1 cellular context compared by ENCODE assay signal in the genomic region with DNA sequence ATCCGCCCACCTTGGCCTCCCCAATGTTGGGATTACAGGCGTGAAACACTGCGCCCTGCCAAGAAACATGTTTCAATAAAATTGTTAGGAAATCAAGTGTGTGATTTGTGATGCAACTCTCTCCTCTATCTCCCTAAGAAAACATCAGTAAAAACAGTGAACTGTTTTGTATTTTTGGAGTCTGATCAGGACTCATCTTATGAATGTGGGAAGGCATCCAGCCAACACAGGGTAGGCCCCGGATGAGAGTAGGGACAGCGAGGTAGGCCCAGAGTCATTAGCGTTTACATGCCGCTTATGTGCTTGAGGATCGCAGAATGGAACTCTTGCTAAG.
TF ChIP-seq lines count a peak whose summit lies in the region.

No MANE protein-coding gene starts in this region.

TF ChIP-seq in GM12878, 131 proteins besides CTCF, POLR2A, EP300 and RAD21:
- no peak for TF ChIP-seq CBX5 (IDR thresholded peaks at IDR 0.05; ENCODE audit: low read depth)
- no peak for TF ChIP-seq MXI1 (IDR thresholded peaks at IDR 0.05; ENCODE audit: low read depth, low read length)
- no peak for TF ChIP-seq ZNF24 (IDR thresholded peaks at IDR 0.05)
- TF ChIP-seq ZNF384 (IDR thresholded peaks at IDR 0.05; ENCODE audit: borderline replicate concordance, low read depth, low read length), result no peak
- TF ChIP-seq, protein P1, sequence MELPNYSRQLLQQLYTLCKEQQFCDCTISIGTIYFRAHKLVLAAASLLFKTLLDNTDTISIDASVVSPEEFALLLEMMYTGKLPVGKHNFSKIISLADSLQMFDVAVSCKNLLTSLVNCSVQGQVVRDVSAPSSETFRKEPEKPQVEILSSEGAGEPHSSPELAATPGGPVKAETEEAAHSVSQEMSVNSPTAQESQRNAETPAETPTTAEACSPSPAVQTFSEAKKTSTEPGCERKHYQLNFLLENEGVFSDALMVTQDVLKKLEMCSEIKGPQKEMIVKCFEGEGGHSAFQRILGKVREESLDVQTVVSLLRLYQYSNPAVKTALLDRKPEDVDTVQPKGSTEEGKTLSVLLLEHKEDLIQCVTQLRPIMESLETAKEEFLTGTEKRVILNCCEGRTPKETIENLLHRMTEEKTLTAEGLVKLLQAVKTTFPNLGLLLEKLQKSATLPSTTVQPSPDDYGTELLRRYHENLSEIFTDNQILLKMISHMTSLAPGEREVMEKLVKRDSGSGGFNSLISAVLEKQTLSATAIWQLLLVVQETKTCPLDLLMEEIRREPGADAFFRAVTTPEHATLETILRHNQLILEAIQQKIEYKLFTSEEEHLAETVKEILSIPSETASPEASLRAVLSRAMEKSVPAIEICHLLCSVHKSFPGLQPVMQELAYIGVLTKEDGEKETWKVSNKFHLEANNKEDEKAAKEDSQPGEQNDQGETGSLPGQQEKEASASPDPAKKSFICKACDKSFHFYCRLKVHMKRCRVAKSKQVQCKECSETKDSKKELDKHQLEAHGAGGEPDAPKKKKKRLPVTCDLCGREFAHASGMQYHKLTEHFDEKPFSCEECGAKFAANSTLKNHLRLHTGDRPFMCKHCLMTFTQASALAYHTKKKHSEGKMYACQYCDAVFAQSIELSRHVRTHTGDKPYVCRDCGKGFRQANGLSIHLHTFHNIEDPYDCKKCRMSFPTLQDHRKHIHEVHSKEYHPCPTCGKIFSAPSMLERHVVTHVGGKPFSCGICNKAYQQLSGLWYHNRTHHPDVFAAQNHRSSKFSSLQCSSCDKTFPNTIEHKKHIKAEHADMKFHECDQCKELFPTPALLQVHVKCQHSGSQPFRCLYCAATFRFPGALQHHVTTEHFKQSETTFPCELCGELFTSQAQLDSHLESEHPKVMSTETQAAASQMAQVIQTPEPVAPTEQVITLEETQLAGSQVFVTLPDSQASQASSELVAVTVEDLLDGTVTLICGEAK (IDR thresholded peaks at IDR 0.05; ENCODE audit: borderline replicate concordance), result no peak
- TF ChIP-seq TCF12 (IDR thresholded peaks at IDR 0.05; ENCODE audit: low read depth, low read length), result no peak
- TF ChIP-seq CHD2 (IDR thresholded peaks at IDR 0.05; ENCODE audit: borderline replicate concordance, low read depth, low read length), result no peak
- no peak for TF ChIP-seq NFIC (IDR thresholded peaks at IDR 0.05; ENCODE audit: low read depth, low read length)
- TF ChIP-seq, protein P2, sequence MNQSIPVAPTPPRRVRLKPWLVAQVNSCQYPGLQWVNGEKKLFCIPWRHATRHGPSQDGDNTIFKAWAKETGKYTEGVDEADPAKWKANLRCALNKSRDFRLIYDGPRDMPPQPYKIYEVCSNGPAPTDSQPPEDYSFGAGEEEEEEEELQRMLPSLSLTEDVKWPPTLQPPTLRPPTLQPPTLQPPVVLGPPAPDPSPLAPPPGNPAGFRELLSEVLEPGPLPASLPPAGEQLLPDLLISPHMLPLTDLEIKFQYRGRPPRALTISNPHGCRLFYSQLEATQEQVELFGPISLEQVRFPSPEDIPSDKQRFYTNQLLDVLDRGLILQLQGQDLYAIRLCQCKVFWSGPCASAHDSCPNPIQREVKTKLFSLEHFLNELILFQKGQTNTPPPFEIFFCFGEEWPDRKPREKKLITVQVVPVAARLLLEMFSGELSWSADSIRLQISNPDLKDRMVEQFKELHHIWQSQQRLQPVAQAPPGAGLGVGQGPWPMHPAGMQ (IDR thresholded peaks at IDR 0.05; ENCODE audit: borderline replicate concordance), result no peak
- no peak for TF ChIP-seq CREB1 (IDR thresholded peaks at IDR 0.05; ENCODE audit: low read depth)
- TF ChIP-seq ZNF622 (IDR thresholded peaks at IDR 0.05), result no peak
